Comparison of ENCODE assay signal across 21 cellular contexts in genomic region chr1:224216380-224216779, GRCh38.
"Had no signal": no experiment of that assay in that cellular context is flagged by ENCODE, and none has a peak within 500 bp of the region (broad histone marks: within the 10 kb centered on the region; RNA-seq: fewer than 3 reads in every experiment).

No MANE protein-coding gene starts in this region.

- H3K4me3 ChIP-seq: dorsolateral prefrontal cortex, hepatocyte, left lung, lower lobe of right lung, prostate gland, stomach, tibial artery, upper lobe of left lung had no signal

- H3K27me3 Mint-ChIP-seq: naive thymus-derived CD8-positive, alpha-beta T cell had no signal

- ATAC-seq: left lung; lower lobe of right lung; naive thymus-derived CD8-positive, alpha-beta T cell; sciatic nerve; stimulated activated effector memory CD8-positive, alpha-beta T cell treated with anti-CD3 and anti-CD28 coated beads, Interleukin-12 subunit alpha, Interleukin-12 subunit beta, amount 100 ng/mL, for 72 hours had no signal

- H3K4me1 Mint-ChIP-seq: stimulated activated effector memory CD8-positive, alpha-beta T cell treated with anti-CD3 and anti-CD28 coated beads, Interleukin-12 subunit alpha, Interleukin-12 subunit beta, amount 100 ng/mL, for 72 hours had no signal

- H3K4me2 ChIP-seq: hepatocyte had no signal

- H3K36me3 Mint-ChIP-seq: naive thymus-derived CD8-positive, alpha-beta T cell; stimulated activated effector memory CD8-positive, alpha-beta T cell treated with anti-CD3 and anti-CD28 coated beads, Interleukin-12 subunit alpha, Interleukin-12 subunit beta, amount 100 ng/mL, for 72 hours had no signal

- H3K9me3 ChIP-seq: left lung, lower lobe of right lung, prostate gland, stomach, tibial artery, upper lobe of left lung had no signal

- DNase-seq: cerebellar nuclear complex; cortex of kidney; effector CD4-positive, alpha-beta T cell; head of caudate nucleus; kidney; left lung; lower lobe of right lung; naive thymus-derived CD8-positive, alpha-beta T cell; nephron progenitor cell; nucleus accumbens; stimulated activated CD4-positive, alpha-beta T cell treated with anti-CD3 and anti-CD28 coated beads, Interleukin-2, amount 100 ng/mL, for 24 hours; stimulated activated CD4-positive, alpha-beta T cell treated with anti-CD3 and anti-CD28 coated beads, Interleukin-4, amount 100 ng/mL, for 24 hours; stimulated activated naive CD4-positive, alpha-beta T cell treated with Interleukin-2 at 50 U/mL for 16 hours; stomach; tibial artery; upper lobe of left lung had no signal

- H3K9me3 Mint-ChIP-seq: naive thymus-derived CD8-positive, alpha-beta T cell; nephron progenitor cell; stimulated activated effector memory CD8-positive, alpha-beta T cell treated with anti-CD3 and anti-CD28 coated beads, Interleukin-12 subunit alpha, Interleukin-12 subunit beta, amount 100 ng/mL, for 72 hours had no signal

- H3K27ac ChIP-seq: dorsolateral prefrontal cortex, hepatocyte, left lung, lower lobe of right lung, prostate gland, stomach, tibial artery, upper lobe of left lung had no signal

- H3K79me2 ChIP-seq: hepatocyte had no signal

- H3K4me3 Mint-ChIP-seq: naive thymus-derived CD8-positive, alpha-beta T cell; nephron progenitor cell; stimulated activated effector memory CD8-positive, alpha-beta T cell treated with anti-CD3 and anti-CD28 coated beads, Interleukin-12 subunit alpha, Interleukin-12 subunit beta, amount 100 ng/mL, for 72 hours had no signal

- H3K27ac Mint-ChIP-seq: naive thymus-derived CD8-positive, alpha-beta T cell; nephron progenitor cell; stimulated activated effector memory CD8-positive, alpha-beta T cell treated with anti-CD3 and anti-CD28 coated beads, Interleukin-12 subunit alpha, Interleukin-12 subunit beta, amount 100 ng/mL, for 72 hours had no signal

- H3K36me3 ChIP-seq: left lung, lower lobe of right lung, prostate gland, stomach, tibial artery, upper lobe of left lung had no signal

- H3K27me3 ChIP-seq: dorsolateral prefrontal cortex, hepatocyte, left lung, stomach, tibial artery, upper lobe of left lung had no signal
